ENCODE assay signal across 1 cellular context in genomic region chr1:37705399-37705798, GRCh38.
TF ChIP-seq lines count a peak whose summit lies in the region.

No MANE protein-coding gene starts in this region.

TF ChIP-seq in GM12878, 131 proteins besides CTCF, POLR2A, EP300 and RAD21:
- TF ChIP-seq IKZF1 (conservative IDR thresholded peaks at IDR 0.05) (0 out of 2 replicates have a peak, but pooled peaks have one; percentile 14), ESRRA (IDR thresholded peaks at IDR 0.05; ENCODE audit: low read length) (no peak)
